ENCODE assay signal across 2 cellular contexts in genomic region chr10:73968101-73968515, GRCh38.
TF ChIP-seq lines count a peak whose summit lies in the region.

No MANE protein-coding gene starts in this region.

TF ChIP-seq in GM23338, 12 proteins besides CTCF, POLR2A, EP300 and RAD21 (continued from another document):
- TF ChIP-seq, protein P1, sequence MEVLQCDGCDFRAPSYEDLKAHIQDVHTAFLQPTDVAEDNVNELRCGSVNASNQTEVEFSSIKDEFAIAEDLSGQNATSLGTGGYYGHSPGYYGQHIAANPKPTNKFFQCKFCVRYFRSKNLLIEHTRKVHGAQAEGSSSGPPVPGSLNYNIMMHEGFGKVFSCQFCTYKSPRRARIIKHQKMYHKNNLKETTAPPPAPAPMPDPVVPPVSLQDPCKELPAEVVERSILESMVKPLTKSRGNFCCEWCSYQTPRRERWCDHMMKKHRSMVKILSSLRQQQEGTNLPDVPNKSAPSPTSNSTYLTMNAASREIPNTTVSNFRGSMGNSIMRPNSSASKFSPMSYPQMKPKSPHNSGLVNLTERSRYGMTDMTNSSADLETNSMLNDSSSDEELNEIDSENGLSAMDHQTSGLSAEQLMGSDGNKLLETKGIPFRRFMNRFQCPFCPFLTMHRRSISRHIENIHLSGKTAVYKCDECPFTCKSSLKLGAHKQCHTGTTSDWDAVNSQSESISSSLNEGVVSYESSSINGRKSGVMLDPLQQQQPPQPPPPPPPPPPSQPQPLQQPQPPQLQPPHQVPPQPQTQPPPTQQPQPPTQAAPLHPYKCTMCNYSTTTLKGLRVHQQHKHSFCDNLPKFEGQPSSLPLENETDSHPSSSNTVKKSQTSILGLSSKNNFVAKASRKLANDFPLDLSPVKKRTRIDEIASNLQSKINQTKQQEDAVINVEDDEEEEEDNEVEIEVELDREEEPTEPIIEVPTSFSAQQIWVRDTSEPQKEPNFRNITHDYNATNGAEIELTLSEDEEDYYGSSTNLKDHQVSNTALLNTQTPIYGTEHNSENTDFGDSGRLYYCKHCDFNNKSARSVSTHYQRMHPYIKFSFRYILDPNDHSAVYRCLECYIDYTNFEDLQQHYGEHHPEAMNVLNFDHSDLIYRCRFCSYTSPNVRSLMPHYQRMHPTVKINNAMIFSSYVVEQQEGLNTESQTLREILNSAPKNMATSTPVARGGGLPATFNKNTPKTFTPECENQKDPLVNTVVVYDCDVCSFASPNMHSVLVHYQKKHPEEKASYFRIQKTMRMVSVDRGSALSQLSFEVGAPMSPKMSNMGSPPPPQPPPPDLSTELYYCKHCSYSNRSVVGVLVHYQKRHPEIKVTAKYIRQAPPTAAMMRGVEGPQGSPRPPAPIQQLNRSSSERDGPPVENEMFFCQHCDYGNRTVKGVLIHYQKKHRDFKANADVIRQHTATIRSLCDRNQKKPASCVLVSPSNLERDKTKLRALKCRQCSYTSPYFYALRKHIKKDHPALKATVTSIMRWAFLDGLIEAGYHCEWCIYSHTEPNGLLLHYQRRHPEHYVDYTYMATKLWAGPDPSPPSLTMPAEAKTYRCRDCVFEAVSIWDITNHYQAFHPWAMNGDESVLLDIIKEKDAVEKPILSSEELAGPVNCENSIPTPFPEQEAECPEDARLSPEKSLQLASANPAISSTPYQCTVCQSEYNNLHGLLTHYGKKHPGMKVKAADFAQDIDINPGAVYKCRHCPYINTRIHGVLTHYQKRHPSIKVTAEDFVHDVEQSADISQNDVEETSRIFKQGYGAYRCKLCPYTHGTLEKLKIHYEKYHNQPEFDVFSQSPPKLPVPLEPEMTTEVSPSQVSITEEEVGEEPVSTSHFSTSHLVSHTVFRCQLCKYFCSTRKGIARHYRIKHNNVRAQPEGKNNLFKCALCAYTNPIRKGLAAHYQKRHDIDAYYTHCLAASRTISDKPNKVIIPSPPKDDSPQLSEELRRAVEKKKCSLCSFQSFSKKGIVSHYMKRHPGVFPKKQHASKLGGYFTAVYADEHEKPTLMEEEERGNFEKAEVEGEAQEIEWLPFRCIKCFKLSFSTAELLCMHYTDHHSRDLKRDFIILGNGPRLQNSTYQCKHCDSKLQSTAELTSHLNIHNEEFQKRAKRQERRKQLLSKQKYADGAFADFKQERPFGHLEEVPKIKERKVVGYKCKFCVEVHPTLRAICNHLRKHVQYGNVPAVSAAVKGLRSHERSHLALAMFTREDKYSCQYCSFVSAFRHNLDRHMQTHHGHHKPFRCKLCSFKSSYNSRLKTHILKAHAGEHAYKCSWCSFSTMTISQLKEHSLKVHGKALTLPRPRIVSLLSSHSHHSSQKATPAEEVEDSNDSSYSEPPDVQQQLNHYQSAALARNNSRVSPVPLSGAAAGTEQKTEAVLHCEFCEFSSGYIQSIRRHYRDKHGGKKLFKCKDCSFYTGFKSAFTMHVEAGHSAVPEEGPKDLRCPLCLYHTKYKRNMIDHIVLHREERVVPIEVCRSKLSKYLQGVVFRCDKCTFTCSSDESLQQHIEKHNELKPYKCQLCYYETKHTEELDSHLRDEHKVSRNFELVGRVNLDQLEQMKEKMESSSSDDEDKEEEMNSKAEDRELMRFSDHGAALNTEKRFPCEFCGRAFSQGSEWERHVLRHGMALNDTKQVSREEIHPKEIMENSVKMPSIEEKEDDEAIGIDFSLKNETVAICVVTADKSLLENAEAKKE (CRISPR knock-in tag; IDR thresholded peaks at IDR 0.05), result no peak
- TF ChIP-seq EZH2 (IDR thresholded peaks at IDR 0.05; ENCODE audit: low read depth, unreplicated experiment) (no peak), ZNF331 (CRISPR knock-in tag; IDR thresholded peaks at IDR 0.05; ENCODE audit: low read depth) (no peak), EZH2phosphoT487 (IDR thresholded peaks at IDR 0.05; ENCODE audit: unreplicated experiment) (no peak), POLR2AphosphoS5 (IDR thresholded peaks at IDR 0.05; ENCODE audit: low read depth) (no peak), CREB1 (CRISPR knock-in tag; IDR thresholded peaks at IDR 0.05; ENCODE audit: low read depth) (no peak), REST (IDR thresholded peaks at IDR 0.05; ENCODE audit: unreplicated experiment) (no peak), ZNF114 (CRISPR knock-in tag; IDR thresholded peaks at IDR 0.05) (no peak), JUNB (IDR thresholded peaks at IDR 0.05; ENCODE audit: unreplicated experiment) (no peak), NANOG (IDR thresholded peaks at IDR 0.05; ENCODE audit: borderline replicate concordance) (no peak)

TF ChIP-seq in WTC11, 78 proteins besides CTCF, POLR2A, EP300 and RAD21 (continued from another document):
- no peak for TF ChIP-seq PRDM15 (CRISPR knock-in tag; IDR thresholded peaks at IDR 0.05)
- no peak for TF ChIP-seq ZNF416 (CRISPR knock-in tag; IDR thresholded peaks at IDR 0.05)
- no peak for TF ChIP-seq TP53 (CRISPR knock-in tag; IDR thresholded peaks at IDR 0.05)
- no peak for TF ChIP-seq ZNF219 (CRISPR knock-in tag; IDR thresholded peaks at IDR 0.05; ENCODE audit: borderline replicate concordance)
- TF ChIP-seq, protein P2, sequence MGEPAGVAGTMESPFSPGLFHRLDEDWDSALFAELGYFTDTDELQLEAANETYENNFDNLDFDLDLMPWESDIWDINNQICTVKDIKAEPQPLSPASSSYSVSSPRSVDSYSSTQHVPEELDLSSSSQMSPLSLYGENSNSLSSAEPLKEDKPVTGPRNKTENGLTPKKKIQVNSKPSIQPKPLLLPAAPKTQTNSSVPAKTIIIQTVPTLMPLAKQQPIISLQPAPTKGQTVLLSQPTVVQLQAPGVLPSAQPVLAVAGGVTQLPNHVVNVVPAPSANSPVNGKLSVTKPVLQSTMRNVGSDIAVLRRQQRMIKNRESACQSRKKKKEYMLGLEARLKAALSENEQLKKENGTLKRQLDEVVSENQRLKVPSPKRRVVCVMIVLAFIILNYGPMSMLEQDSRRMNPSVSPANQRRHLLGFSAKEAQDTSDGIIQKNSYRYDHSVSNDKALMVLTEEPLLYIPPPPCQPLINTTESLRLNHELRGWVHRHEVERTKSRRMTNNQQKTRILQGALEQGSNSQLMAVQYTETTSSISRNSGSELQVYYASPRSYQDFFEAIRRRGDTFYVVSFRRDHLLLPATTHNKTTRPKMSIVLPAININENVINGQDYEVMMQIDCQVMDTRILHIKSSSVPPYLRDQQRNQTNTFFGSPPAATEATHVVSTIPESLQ (CRISPR knock-in tag; IDR thresholded peaks at IDR 0.05), result no peak
- no peak for TF ChIP-seq NFATC4 (CRISPR knock-in tag; IDR thresholded peaks at IDR 0.05)
- TF ChIP-seq, protein P3, sequence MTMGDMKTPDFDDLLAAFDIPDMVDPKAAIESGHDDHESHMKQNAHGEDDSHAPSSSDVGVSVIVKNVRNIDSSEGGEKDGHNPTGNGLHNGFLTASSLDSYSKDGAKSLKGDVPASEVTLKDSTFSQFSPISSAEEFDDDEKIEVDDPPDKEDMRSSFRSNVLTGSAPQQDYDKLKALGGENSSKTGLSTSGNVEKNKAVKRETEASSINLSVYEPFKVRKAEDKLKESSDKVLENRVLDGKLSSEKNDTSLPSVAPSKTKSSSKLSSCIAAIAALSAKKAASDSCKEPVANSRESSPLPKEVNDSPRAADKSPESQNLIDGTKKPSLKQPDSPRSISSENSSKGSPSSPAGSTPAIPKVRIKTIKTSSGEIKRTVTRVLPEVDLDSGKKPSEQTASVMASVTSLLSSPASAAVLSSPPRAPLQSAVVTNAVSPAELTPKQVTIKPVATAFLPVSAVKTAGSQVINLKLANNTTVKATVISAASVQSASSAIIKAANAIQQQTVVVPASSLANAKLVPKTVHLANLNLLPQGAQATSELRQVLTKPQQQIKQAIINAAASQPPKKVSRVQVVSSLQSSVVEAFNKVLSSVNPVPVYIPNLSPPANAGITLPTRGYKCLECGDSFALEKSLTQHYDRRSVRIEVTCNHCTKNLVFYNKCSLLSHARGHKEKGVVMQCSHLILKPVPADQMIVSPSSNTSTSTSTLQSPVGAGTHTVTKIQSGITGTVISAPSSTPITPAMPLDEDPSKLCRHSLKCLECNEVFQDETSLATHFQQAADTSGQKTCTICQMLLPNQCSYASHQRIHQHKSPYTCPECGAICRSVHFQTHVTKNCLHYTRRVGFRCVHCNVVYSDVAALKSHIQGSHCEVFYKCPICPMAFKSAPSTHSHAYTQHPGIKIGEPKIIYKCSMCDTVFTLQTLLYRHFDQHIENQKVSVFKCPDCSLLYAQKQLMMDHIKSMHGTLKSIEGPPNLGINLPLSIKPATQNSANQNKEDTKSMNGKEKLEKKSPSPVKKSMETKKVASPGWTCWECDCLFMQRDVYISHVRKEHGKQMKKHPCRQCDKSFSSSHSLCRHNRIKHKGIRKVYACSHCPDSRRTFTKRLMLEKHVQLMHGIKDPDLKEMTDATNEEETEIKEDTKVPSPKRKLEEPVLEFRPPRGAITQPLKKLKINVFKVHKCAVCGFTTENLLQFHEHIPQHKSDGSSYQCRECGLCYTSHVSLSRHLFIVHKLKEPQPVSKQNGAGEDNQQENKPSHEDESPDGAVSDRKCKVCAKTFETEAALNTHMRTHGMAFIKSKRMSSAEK (CRISPR knock-in tag; IDR thresholded peaks at IDR 0.05; ENCODE audit: borderline replicate concordance), result no peak
- TF ChIP-seq NR1H2 (CRISPR knock-in tag; IDR thresholded peaks at IDR 0.05), result no peak
